9 cellular contexts compared by ENCODE assay signal in genomic region chr5:160230686-160231527, GRCh38. TPM values are rescaled to one million over a fixed set of nuclear protein-coding genes. Genes with fewer than 3 reads are reported as not detected.
DNase-seq lines count a peak whose midpoint lies in the region; ATAC-seq and TF ChIP-seq lines count a peak whose summit lies in the region.
"Had no signal": no experiment of that assay in that cellular context is flagged by ENCODE, and none has a peak within 500 bp of the region (broad histone marks: within the 10 kb centered on the region; RNA-seq: fewer than 3 reads in every experiment).

No MANE protein-coding gene starts in this region.

- no peaks in the 10 kb centered on the region for H3K27me3 ChIP-seq in ascending aorta
- H3K27me3 ChIP-seq in HAP-1 (ENCODE audit: low read depth), result no peaks in the 10 kb centered on the region
- H3K27me3 ChIP-seq: sigmoid colon had no signal

- no peak for TF ChIP-seq CTCF in ascending aorta (IDR thresholded peaks at IDR 0.05)

- ATAC-seq in HG02759 (IDR thresholded peaks at IDR 0.05; ENCODE audit: unreplicated experiment) (peak; percentile 69), sciatic nerve (peak; percentile 69)

- H3K36me3 ChIP-seq in ascending aorta (no peaks in the 10 kb centered on the region), HAP-1 (replicated peaks) (no peaks in the 10 kb centered on the region)
- H3K36me3 ChIP-seq: sigmoid colon had no signal

- H3K4me1 ChIP-seq in ascending aorta (no peaks in the 10 kb centered on the region), HAP-1 (peaks cover 7% of the 10 kb centered on the region)
- H3K4me1 ChIP-seq: sigmoid colon had no signal

- in situ Hi-C loops in HAP-1 (cut with MboI; ENCODE audit: low sequenced_read_pairs), result no loop called here

- no peaks in the 10 kb centered on the region for H3K9me3 ChIP-seq in ascending aorta
- H3K9me3 ChIP-seq in HAP-1, result no peaks in the 10 kb centered on the region
- H3K9me3 ChIP-seq: sigmoid colon had no signal

- H3K27ac ChIP-seq in ascending aorta, result peak overlapping the region in 1 of 2 donors; percentile 13
- H3K27ac ChIP-seq: sigmoid colon had no signal

- peak; percentile 34 for DNase-seq in NK-92 treated with Interleukin-12 subunit alpha and Interleukin-12 subunit beta, amount 100 ng/mL, for 24 hours (lab: John Stamatoyannopoulos, UW)
- no peak for DNase-seq in NK-92 (lab: John Stamatoyannopoulos, UW; ENCODE audit: unreplicated experiment)
- DNase-seq in ascending aorta (ENCODE audit: low spot score in 2 of 2), result peak; percentile 14 to 67
- DNase-seq in sciatic nerve (ENCODE audit: low spot score), result no peak
- DNase-seq in HAP-1 (ENCODE audit: low spot score in 2 of 2), result no peak
- DNase-seq in middle frontal gyrus (ENCODE audit: extremely low spot score, low spot score), result no peak
- no peak for DNase-seq in stimulated activated CD4-positive, alpha-beta T cell treated with anti-CD3 and anti-CD28 coated beads, Interleukin-15, amount 100 ng/mL, for 24 hours
- DNase-seq: sigmoid colon had no signal

- intact Hi-C loops in ascending aorta (cut with DNase I), result no loop called here
- intact Hi-C loops in sciatic nerve (cut with DNase I), result no loop called here

- H3K4me3 ChIP-seq in ascending aorta (no peak overlapping the region), HAP-1 (no peak overlapping the region)
- H3K4me3 ChIP-seq: sigmoid colon had no signal

RNA-seq across cellular contexts. Expression of gene FABP6, which starts 1.6 kb away (rescaled TPM):
- total RNA-seq in ascending aorta (not detected), sciatic nerve (not detected)

Comparison
In these comparisons a context has a peak if more than half of its experiments do, and no peak if none do; other contexts are left out.
1. DNase-seq: peak in NK-92 treated with Interleukin-12 subunit alpha and Interleukin-12 subunit beta, amount 100 ng/mL, for 24 hours (single experiment) and ascending aorta (2 of 2); none in NK-92 (single experiment), sciatic nerve (single experiment), HAP-1 (0 of 2), middle frontal gyrus (single experiment) and stimulated activated CD4-positive, alpha-beta T cell treated with anti-CD3 and anti-CD28 coated beads, Interleukin-15, amount 100 ng/mL, for 24 hours (single experiment).